Comparison of ENCODE assay signal across 2 cellular contexts in genomic region chr19:42151735-42152134, GRCh38.
TF ChIP-seq lines count a peak whose summit lies in the region.

No MANE protein-coding gene starts in this region.

TF ChIP-seq in GM23338, 12 proteins besides CTCF, POLR2A, EP300 and RAD21 (continued from another document):
- no peak for TF ChIP-seq REST (IDR thresholded peaks at IDR 0.05; ENCODE audit: unreplicated experiment)
- no peak for TF ChIP-seq EZH2 (IDR thresholded peaks at IDR 0.05; ENCODE audit: low read depth, unreplicated experiment)
- no peak for TF ChIP-seq ZNF114 (CRISPR knock-in tag; IDR thresholded peaks at IDR 0.05)
- TF ChIP-seq CREB1 (CRISPR knock-in tag; IDR thresholded peaks at IDR 0.05; ENCODE audit: low read depth) = no peak
- TF ChIP-seq STAT1 (IDR thresholded peaks at IDR 0.05; ENCODE audit: unreplicated experiment) = no peak
- TF ChIP-seq NANOG (IDR thresholded peaks at IDR 0.05; ENCODE audit: borderline replicate concordance) = no peak
- TF ChIP-seq ZNF331 (CRISPR knock-in tag; IDR thresholded peaks at IDR 0.05; ENCODE audit: low read depth) = no peak
- no peak for TF ChIP-seq ZNF462 (CRISPR knock-in tag; IDR thresholded peaks at IDR 0.05)
- no peak for TF ChIP-seq EZH2phosphoT487 (IDR thresholded peaks at IDR 0.05; ENCODE audit: unreplicated experiment)
- TF ChIP-seq POLR2AphosphoS5 (IDR thresholded peaks at IDR 0.05; ENCODE audit: low read depth) = no peak
- no peak for TF ChIP-seq ETS1 (IDR thresholded peaks at IDR 0.05)
TF ChIP-seq in GM23338: peak in this region for 0.

TF ChIP-seq in HEK293, 187 proteins besides CTCF, POLR2A, EP300 and RAD21 (continued from another document):
- peak; percentile 16; the same call in 1 of the 2 replicates for TF ChIP-seq ZNF398 (tag by site-specific recombination; IDR thresholded peaks at IDR 0.05)
TF ChIP-seq in HEK293: peak in this region for 2.
